In the genomic region with DNA sequence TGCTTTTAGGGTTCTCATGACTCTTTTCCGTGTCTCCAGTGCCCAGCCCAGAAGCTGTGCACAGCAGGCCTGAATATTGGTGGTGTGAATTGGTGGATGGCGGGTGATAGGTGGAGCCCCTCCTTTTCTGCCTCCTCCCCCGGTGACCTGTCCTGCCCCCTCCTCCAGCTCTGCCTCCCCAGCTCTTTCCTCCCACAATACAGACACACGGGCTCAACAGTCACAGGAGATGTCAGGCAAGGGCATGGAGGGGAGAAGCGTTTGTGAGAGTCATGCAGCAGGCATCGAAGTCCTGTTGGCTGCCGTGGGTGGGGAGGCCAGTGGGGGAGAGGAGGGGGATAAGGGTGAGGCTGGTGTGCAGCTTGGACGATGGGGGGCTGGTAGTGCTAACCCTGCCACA, we compare ENCODE assay signal across 24 cellular contexts. TPM values are rescaled to one million over a fixed set of nuclear protein-coding genes. Genes with fewer than 3 reads are reported as not detected.
A peak's percentile ranks its signal among the peaks of the same experiment; 100 is the strongest.
DNase-seq lines count a peak whose midpoint lies in the region; ATAC-seq, FAIRE-seq and TF ChIP-seq lines count a peak whose summit lies in the region.
"Had no signal": no experiment of that assay in that cellular context is flagged by ENCODE, and none has a peak within 500 bp of the region (broad histone marks: within the 10 kb centered on the region; RNA-seq: fewer than 3 reads in every experiment).

No MANE protein-coding gene starts in this region.

- DNase-seq in cardiac septum (ENCODE audit: low spot score) (peak; percentile 64), right atrium auricular region (ENCODE audit: low spot score) (no peak), bronchial epithelial cell (ENCODE audit: low read depth) (no peak), neural crest cell (ENCODE audit: low read depth, low spot score) (no peak), posterior vena cava (ENCODE audit: low spot score) (peak; percentile 31), GM13977 (ENCODE audit: low spot score) (no peak), mammary epithelial cell (no peak)
- DNase-seq: ACHN; BE2C; C1 segment of cervical spinal cord; CD4-positive, CD25-positive, alpha-beta regulatory T cell; CD8-positive, alpha-beta memory T cell; COR-L47; DMS 273 treated with DMSO at 0.1 percent for 48 hours; DMS53; DND-41; EL; GM23248 had no signal

- in situ Hi-C loops in GM13977 (cut with MboI; ENCODE audit: low pct_unique_long_range_greater_than_20kb, low sequenced_read_pairs, unreplicated experiment): no loop called here
- in situ Hi-C loops in mammary epithelial cell (cut with MboI; ENCODE audit: low sequenced_read_pairs in 2 of 2): no loop called here

- no peak overlapping the region for H3K4me2 ChIP-seq in mammary epithelial cell (ENCODE audit: insufficient read depth, low read depth, low read length)

- no peaks in the 10 kb centered on the region for H4K20me1 ChIP-seq in mammary epithelial cell (ENCODE audit: insufficient read depth, low read length)

- CTCF ChIA-PET in mammary epithelial cell (lab: Charles Lee; ENCODE audit: low non-redundant PET): no interaction called here

- no TSS peak for BruUV-seq in mammary epithelial cell (replicated peaks; lab: Mats Ljungman, UMichigan)

- H3K27ac ChIP-seq in right atrium auricular region (no peak overlapping the region), mammary epithelial cell (ENCODE audit: insufficient read depth, low read depth, low read length) (no peak overlapping the region)
- H3K27ac ChIP-seq: GM23248 had no signal

- H3K4me1 ChIP-seq in right atrium auricular region (no peaks in the 10 kb centered on the region), mammary epithelial cell (ENCODE audit: insufficient read depth, low read length) (no peaks in the 10 kb centered on the region)
- H3K4me1 ChIP-seq: BE2C had no signal

- H3K27me3 ChIP-seq in right atrium auricular region (no peaks in the 10 kb centered on the region), bronchial epithelial cell (ENCODE audit: control insufficient read depth, insufficient read depth, low read length) (no peaks in the 10 kb centered on the region), mammary epithelial cell (ENCODE audit: insufficient read depth, low read length) (peaks cover 3% of the 10 kb centered on the region)
- H3K27me3 ChIP-seq: BE2C had no signal

- H3K9me3 ChIP-seq in right atrium auricular region (no peaks in the 10 kb centered on the region), mammary epithelial cell (replicated peaks; ENCODE audit: insufficient read depth, low read length) (no peaks in the 10 kb centered on the region)
- H3K9me3 ChIP-seq: BE2C had no signal

- H3K9ac ChIP-seq in mammary epithelial cell (ENCODE audit: insufficient read depth, low read length): no peak overlapping the region
- H3K9ac ChIP-seq: GM23248 had no signal

- peak overlapping the region; percentile 78 for H3K27ac Mint-ChIP-seq in neural crest cell (ENCODE audit: unreplicated experiment)
- H3K27ac Mint-ChIP-seq: CD4-positive, CD25-positive, alpha-beta regulatory T cell; CD8-positive, alpha-beta memory T cell had no signal

- H3K4me3 Mint-ChIP-seq in neural crest cell: no peak overlapping the region
- H3K4me3 Mint-ChIP-seq: CD4-positive, CD25-positive, alpha-beta regulatory T cell; CD8-positive, alpha-beta memory T cell had no signal

- no peak for TF ChIP-seq CTCF in right atrium auricular region (IDR thresholded peaks at IDR 0.05)
- TF ChIP-seq CTCF in bronchial epithelial cell (IDR thresholded peaks at IDR 0.05; ENCODE audit: insufficient read depth, low read length, severe bottlenecking): no peak
- TF ChIP-seq CTCF in neural crest cell (conservative IDR thresholded peaks at IDR 0.05): no peak
- no peak for TF ChIP-seq CTCF in GM13977 (IDR thresholded peaks at IDR 0.05; ENCODE audit: extremely low read depth, insufficient read depth, missing control alignments)
- TF ChIP-seq CTCF in mammary epithelial cell (conservative IDR thresholded peaks at IDR 0.05 in 1 of 2, IDR thresholded peaks at IDR 0.05 in 1 of 2; ENCODE audit: extremely low read depth in 1 of 2, insufficient read depth in 1 of 2, low read depth in 1 of 2, low read length in 2 of 2): no peak

- WGBS in mammary epithelial cell (ENCODE audit: low coverage, missing lambda C conversion rate): 79% methylated on average over 4 of the region's 8 CpGs

- no peak for ATAC-seq in HG03045 (IDR thresholded peaks at IDR 0.05; ENCODE audit: unreplicated experiment)
- ATAC-seq: GM12878, HCT116 had no signal

- no peaks in the 10 kb centered on the region for H3K36me3 Mint-ChIP-seq in neural crest cell (ENCODE audit: low read depth)
- H3K36me3 Mint-ChIP-seq: CD4-positive, CD25-positive, alpha-beta regulatory T cell; CD8-positive, alpha-beta memory T cell had no signal

- H3K4me1 Mint-ChIP-seq in neural crest cell: no peaks in the 10 kb centered on the region
- H3K4me1 Mint-ChIP-seq: CD4-positive, CD25-positive, alpha-beta regulatory T cell; CD8-positive, alpha-beta memory T cell had no signal

- H2AFZ ChIP-seq in mammary epithelial cell (ENCODE audit: low read depth, low read length): no peak overlapping the region
- H2AFZ ChIP-seq: GM23248 had no signal

- no peak overlapping the region for H3K4me3 ChIP-seq in right atrium auricular region
- H3K4me3 ChIP-seq in bronchial epithelial cell (ENCODE audit: low read depth, low read length): no peak overlapping the region
- H3K4me3 ChIP-seq in mammary epithelial cell (replicated peaks in 1 of 3; ENCODE audit: insufficient read depth in 1 of 3, low read depth in 2 of 3, low read length in 3 of 3): no peak overlapping the region
- H3K4me3 ChIP-seq: GM12878, GM23248 had no signal

- peaks cover 33% of the 10 kb centered on the region for H3K27me3 Mint-ChIP-seq in neural crest cell (ENCODE audit: low read depth)

- no peaks in the 10 kb centered on the region for H3K9me3 Mint-ChIP-seq in neural crest cell
- H3K9me3 Mint-ChIP-seq: CD4-positive, CD25-positive, alpha-beta regulatory T cell; CD8-positive, alpha-beta memory T cell had no signal

- peak; percentile 77 for FAIRE-seq in bronchial epithelial cell (lab: Jason Lieb, UNC)
- FAIRE-seq: A204.1, GM12878, H54 had no signal

- intact Hi-C loops in cardiac septum (cut with DNase I): no loop called here
- intact Hi-C loops in posterior vena cava (cut with DNase I): loop anchor here in 1 of 2 donors (5.0 kb wide), 1 partner anchor 121 kb away; no protein-coding TSS in a partner anchor
- intact Hi-C loops in mammary epithelial cell (cut with micrococcal nuclease): no loop called here

- dilution Hi-C loops in mammary epithelial cell (cut with HindIII; ENCODE audit: low sequenced_read_pairs): no loop called here

- H3K79me2 ChIP-seq in mammary epithelial cell (ENCODE audit: insufficient read depth, low read length): no peaks in the 10 kb centered on the region

- H3K36me3 ChIP-seq in right atrium auricular region (no peaks in the 10 kb centered on the region), bronchial epithelial cell (ENCODE audit: control insufficient read depth, insufficient read depth, low read length) (no peaks in the 10 kb centered on the region), mammary epithelial cell (ENCODE audit: insufficient read depth, low read length) (no peaks in the 10 kb centered on the region)
- H3K36me3 ChIP-seq: BE2C had no signal

RNA-seq across cellular contexts. Expression of gene TTC4, which starts 17.3 kb away (rescaled TPM):
- total RNA-seq in cardiac septum (16.7 TPM), right atrium auricular region (10 to 100 TPM in 1 of 2 donors, 1 to 10 TPM in 1; 9.8 to 10.3 TPM), bronchial epithelial cell (29.4 and 30.8 TPM in 2 replicates), neural crest cell (27.9 and 28.5 TPM in 2 replicates), posterior vena cava (10 to 100 TPM; 13.9 to 16.8 TPM), mammary epithelial cell (10 to 100 TPM; 22.7 to 29.2 TPM)
- 28.1 TPM for polyA plus RNA-seq in mammary epithelial cell
- 31.8 TPM for polyA minus RNA-seq in mammary epithelial cell

RNA-seq across cellular contexts. Expression of gene MROH7, which starts 56.8 kb away (rescaled TPM):
- total RNA-seq in cardiac septum (14.3 TPM), right atrium auricular region (1 to 10 TPM; 5.5 to 6.9 TPM), bronchial epithelial cell (under 0.01 and 0.13 TPM in 2 replicates), neural crest cell (0.57 TPM in 1 of 2 replicates, not detected in the other), posterior vena cava (1 to 10 TPM; 2.5 to 4.8 TPM), mammary epithelial cell (under 1 TPM in 1 of 2 donors, not detected in 1; 0.42 TPM)
- not detected for polyA plus RNA-seq in mammary epithelial cell
- not detected for polyA minus RNA-seq in mammary epithelial cell
- total RNA-seq: CD4-positive, CD25-positive, alpha-beta regulatory T cell; CD8-positive, alpha-beta memory T cell; G401 had no signal
- polyA plus RNA-seq: CD4-positive, CD25-positive, alpha-beta regulatory T cell; CD8-positive, alpha-beta memory T cell; GM12878 had no signal

Comparison
In these comparisons a context has a peak if more than half of its experiments do, and no peak if none do; other contexts are left out.
1. DNase-seq: peak in cardiac septum (single experiment) and posterior vena cava (single experiment); none in right atrium auricular region (single experiment), bronchial epithelial cell (single experiment), neural crest cell (single experiment), GM13977 (single experiment) and mammary epithelial cell (single experiment).